Comparison of ENCODE assay signal across 8 cellular contexts in the genomic region with DNA sequence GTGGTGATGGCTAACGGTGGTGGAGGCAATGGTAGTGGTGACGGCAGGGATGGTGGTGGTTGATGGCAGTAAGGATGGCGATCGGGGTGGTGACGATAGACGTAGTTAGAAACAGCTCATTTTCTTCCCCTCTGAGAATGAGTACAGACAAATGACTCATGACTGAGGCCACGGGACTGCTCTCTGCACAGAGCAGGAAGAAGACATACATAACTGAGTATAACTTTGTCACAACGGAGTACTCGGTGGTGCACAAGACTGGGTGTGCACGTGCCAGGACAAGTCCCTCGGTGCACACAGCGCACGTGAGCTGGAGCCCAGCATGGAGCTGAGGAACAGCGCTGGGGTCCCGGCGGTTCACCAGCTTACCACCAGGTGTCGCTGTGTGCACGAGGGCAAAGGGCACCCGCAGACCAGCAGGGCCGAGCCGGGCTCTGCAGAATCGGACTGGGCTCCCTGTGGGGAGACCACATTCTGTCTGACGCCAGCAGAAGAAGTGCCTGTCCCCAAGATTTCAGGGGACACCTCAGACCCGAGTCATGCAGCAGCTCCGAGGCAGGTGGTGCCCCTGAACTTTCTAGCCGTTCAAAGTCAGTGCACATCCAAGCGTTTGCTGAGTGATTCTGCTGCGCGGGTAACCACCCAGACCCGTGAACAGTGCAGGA.
DNase-seq lines count a peak whose midpoint lies in the region; ATAC-seq and TF ChIP-seq lines count a peak whose summit lies in the region.

No MANE protein-coding gene starts in this region.

- H3K27ac ChIP-seq in ascending aorta, result no peak overlapping the region

- intact Hi-C loops in ascending aorta (cut with DNase I), result loop anchor here (1.0 kb wide), 1 partner anchor 446 kb away; no protein-coding TSS in a partner anchor

- H3K27me3 ChIP-seq in BJ (ENCODE audit: control insufficient read depth, insufficient read depth, low read length) (no peaks in the 10 kb centered on the region; the same call in 1 of the 2 replicates), ascending aorta (no peaks in the 10 kb centered on the region)

- ATAC-seq in GM19043 (IDR thresholded peaks at IDR 0.05; ENCODE audit: low read depth, unreplicated experiment), result peak; percentile 60

- POLR2A ChIA-PET in BJ (lab: Charles Lee), result no interaction called here

- TF ChIP-seq CTCF in BJ (IDR thresholded peaks at IDR 0.05; ENCODE audit: insufficient read depth, low read depth, low read length) (peak; percentile 84), ascending aorta (IDR thresholded peaks at IDR 0.05) (peak; percentile 59 to 82 (median 78))

- no peak overlapping the region for H3K4me3 ChIP-seq in BJ (ENCODE audit: low read depth, low read length)
- no peak overlapping the region for H3K4me3 ChIP-seq in ascending aorta

- CTCF ChIA-PET in BJ (lab: Yijun Ruan, JAX), result interaction anchor here (0.8 to 2.9 kb wide), 21 partner anchors 10 to 560 kb away, joined by 3 to 23 read pairs (median 3); no protein-coding TSS in a partner anchor

- DNase-seq in BJ (ENCODE audit: low read depth) (no peak), HS-5 (ENCODE audit: low read depth) (peak; percentile 23), T-helper 1 cell (peak in 4 of 5 donors; percentile 46 to 57 (median 48)), ascending aorta (ENCODE audit: low spot score in 2 of 2) (no peak), hypothalamus (lab: John Stamatoyannopoulos, UW) (peak in 40 of 51 donors; percentile 2 to 77 (median 30)), DMS114 treated with DMSO at 0.1 percent for 48 hours (lab: John Stamatoyannopoulos, UW; ENCODE audit: unreplicated experiment) (no peak)
- DNase-seq in stimulated activated CD4-positive, alpha-beta T cell treated with anti-CD3 and anti-CD28 coated beads, Interleukin-15, amount 100 ng/mL, for 1 hour (ENCODE audit: low read depth in 1 of 2, low spot score in 1 of 2), result peak; percentile 22 to 56

- H3K4me1 ChIP-seq in ascending aorta, result no peaks in the 10 kb centered on the region

- H3K36me3 ChIP-seq in BJ (ENCODE audit: control insufficient read depth, insufficient read depth, low read length) (no peaks in the 10 kb centered on the region), ascending aorta (no peaks in the 10 kb centered on the region)

- H3K9me3 ChIP-seq in ascending aorta, result no peaks in the 10 kb centered on the region

Comparison
In these comparisons a context has a peak if more than half of its experiments do, and no peak if none do; other contexts are left out.
1. DNase-seq: peak in HS-5 (single experiment), T-helper 1 cell (4 of 5), hypothalamus (40 of 51) and stimulated activated CD4-positive, alpha-beta T cell treated with anti-CD3 and anti-CD28 coated beads, Interleukin-15, amount 100 ng/mL, for 1 hour (2 of 2); none in BJ (single experiment), ascending aorta (0 of 2) and DMS114 treated with DMSO at 0.1 percent for 48 hours (single experiment).